ENCODE assay signal across 10 cellular contexts in the genomic region with DNA sequence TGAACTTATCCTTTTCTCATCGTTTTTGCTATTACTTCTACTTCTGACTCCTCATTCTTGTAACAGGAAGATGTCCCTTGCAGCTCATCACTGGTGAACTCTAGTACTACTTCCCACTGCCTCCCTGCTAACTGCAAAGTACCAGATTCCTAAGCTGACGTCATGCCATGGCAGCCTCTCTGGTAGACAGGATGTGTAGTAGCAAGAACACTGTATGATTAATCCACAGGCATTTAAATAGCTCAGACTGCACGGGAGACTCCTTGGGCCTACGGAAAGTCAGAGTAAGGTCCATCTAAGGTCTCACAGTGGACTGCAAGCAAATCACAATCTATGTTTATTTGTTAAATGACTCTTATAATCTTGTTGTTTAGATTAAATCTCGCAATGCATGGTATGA. TPM values are rescaled to one million over a fixed set of nuclear protein-coding genes. Genes with fewer than 3 reads are reported as not detected.
DNase-seq lines count a peak whose midpoint lies in the region; ATAC-seq, FAIRE-seq and TF ChIP-seq lines count a peak whose summit lies in the region.
"Had no signal": no experiment of that assay in that cellular context is flagged by ENCODE, and none has a peak within 500 bp of the region (broad histone marks: within the 10 kb centered on the region; RNA-seq: fewer than 3 reads in every experiment).

No MANE protein-coding gene starts in this region.

- WGBS in A549 (ENCODE audit: missing lambda C conversion rate): 13% methylated on average over 5 of the region's 5 CpGs
- WGBS in spleen, 5 donors: 52 to 62% (median 54%) methylated on average over 5 of the region's 5 CpGs

- no peak overlapping the region for H3K4me2 ChIP-seq in A549

- TF ChIP-seq RAD21 in A549 (conservative IDR thresholded peaks at IDR 0.05 in 1 of 2, IDR thresholded peaks at IDR 0.05 in 1 of 2): no peak

- intact Hi-C loops in spleen (cut with DNase I; ENCODE audit: low total_unique reads): no loop called here

- TF ChIP-seq POLR2A in A549 (IDR thresholded peaks at IDR 0.05; ENCODE audit: low read length) (no peak), spleen (IDR thresholded peaks at IDR 0.05) (no peak)

- POLR2A ChIA-PET in A549 (lab: Yijun Ruan, JAX): interaction anchor here (0.6 kb wide), 1 partner anchor 32 kb away, joined by 3 read pairs; no protein-coding TSS in a partner anchor

- H3K9me3 ChIP-seq in A549: no peaks in the 10 kb centered on the region
- no peaks in the 10 kb centered on the region for H3K9me3 ChIP-seq in spleen
- H3K9me3 ChIP-seq: Peyer's patch had no signal

- H3K36me3 ChIP-seq in bronchial epithelial cell (ENCODE audit: control insufficient read depth, insufficient read depth, low read length) (no peaks in the 10 kb centered on the region), spleen (no peaks in the 10 kb centered on the region)
- H3K36me3 ChIP-seq: Peyer's patch had no signal

- H3K27me3 ChIP-seq in bronchial epithelial cell (ENCODE audit: control insufficient read depth, insufficient read depth, low read length) (no peaks in the 10 kb centered on the region), spleen (replicated peaks in 1 of 7) (no peaks in the 10 kb centered on the region)
- H3K27me3 ChIP-seq: Peyer's patch had no signal

- ATAC-seq in A549 (peak; percentile 99), GM19035 (IDR thresholded peaks at IDR 0.05; ENCODE audit: unreplicated experiment) (no peak)

- no peak for TF ChIP-seq EP300 in A549 (IDR thresholded peaks at IDR 0.05)

- TF ChIP-seq CTCF in A549 (IDR thresholded peaks at IDR 0.05): no peak
- no peak for TF ChIP-seq CTCF in bronchial epithelial cell (IDR thresholded peaks at IDR 0.05; ENCODE audit: insufficient read depth, low read length, severe bottlenecking)
- no peak for TF ChIP-seq CTCF in spleen (IDR thresholded peaks at IDR 0.05 in 8 of 11, conservative IDR thresholded peaks at IDR 0.05 in 3 of 11)

- H3K27ac ChIP-seq in A549: no peak overlapping the region
- H3K27ac ChIP-seq in spleen: no peak overlapping the region

- DNase-seq in A549 (ENCODE audit: low read depth in 1 of 2, low spot score in 1 of 2) (peak; percentile 35 to 80), HS-27A (ENCODE audit: low read depth) (peak; percentile 89), bronchial epithelial cell (ENCODE audit: low read depth) (peak; percentile 92), kidney tubule cell (ENCODE audit: low spot score) (peak; percentile 92), RPMI8226 (no peak), spleen (no peak), NCI-H1048 (lab: John Stamatoyannopoulos, UW) (no peak)
- DNase-seq: Caco-2 had no signal

- H3K4me1 ChIP-seq in A549 (peaks cover 3% of the 10 kb centered on the region; the same call in 2 of the 3 replicates), spleen (peaks cover 0 to 21% (median 11%) of the 10 kb centered on the region in 6 donors)
- H3K4me1 ChIP-seq: Caco-2, Peyer's patch had no signal

- CTCF ChIA-PET in A549 (lab: Yijun Ruan, JAX): interaction anchor here (1.0 to 1.8 kb wide), 3 partner anchors 13 to 160 kb away, joined by 4 to 5 read pairs (median 5); no protein-coding TSS in a partner anchor

- FAIRE-seq in A549 (lab: Jason Lieb, UNC): no peak
- peak; percentile 68 for FAIRE-seq in bronchial epithelial cell (lab: Jason Lieb, UNC)

- H3K4me3 ChIP-seq in A549 (no peak overlapping the region), bronchial epithelial cell (ENCODE audit: low read depth, low read length) (no peak overlapping the region), spleen (no peak overlapping the region)
- H3K4me3 ChIP-seq: Peyer's patch had no signal

TF ChIP-seq in A549, 52 proteins besides CTCF, POLR2A, EP300 and RAD21:
- TF ChIP-seq GATA3 (IDR thresholded peaks at IDR 0.05; ENCODE audit: borderline replicate concordance) (no peak), KDM5A (IDR thresholded peaks at IDR 0.05) (no peak), EHF (CRISPR knock-in tag; IDR thresholded peaks at IDR 0.05) (no peak), JUNB (IDR thresholded peaks at IDR 0.05) (no peak), SREBF2 (IDR thresholded peaks at IDR 0.05) (no peak), HEYL (CRISPR knock-in tag; IDR thresholded peaks at IDR 0.05) (no peak), RNF2 (IDR thresholded peaks at IDR 0.05; ENCODE audit: borderline replicate concordance, low read depth) (no peak), CBX2 (IDR thresholded peaks at IDR 0.05; ENCODE audit: borderline replicate concordance, low read depth) (no peak)
- TF ChIP-seq, protein P1, sequence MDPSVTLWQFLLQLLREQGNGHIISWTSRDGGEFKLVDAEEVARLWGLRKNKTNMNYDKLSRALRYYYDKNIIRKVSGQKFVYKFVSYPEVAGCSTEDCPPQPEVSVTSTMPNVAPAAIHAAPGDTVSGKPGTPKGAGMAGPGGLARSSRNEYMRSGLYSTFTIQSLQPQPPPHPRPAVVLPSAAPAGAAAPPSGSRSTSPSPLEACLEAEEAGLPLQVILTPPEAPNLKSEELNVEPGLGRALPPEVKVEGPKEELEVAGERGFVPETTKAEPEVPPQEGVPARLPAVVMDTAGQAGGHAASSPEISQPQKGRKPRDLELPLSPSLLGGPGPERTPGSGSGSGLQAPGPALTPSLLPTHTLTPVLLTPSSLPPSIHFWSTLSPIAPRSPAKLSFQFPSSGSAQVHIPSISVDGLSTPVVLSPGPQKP (IDR thresholded peaks at IDR 0.05; ENCODE audit: low read depth, low read length): no peak
TF ChIP-seq in A549: peak in this region for 0.

RNA-seq across cellular contexts. Expression of a gene that starts 43.5 kb away (rescaled TPM):
- 0.40 and 0.43 TPM in 2 replicates for polyA plus RNA-seq in A549 (2011; rRNA removed)
- 0.04 and 0.11 TPM in 2 replicates for polyA plus RNA-seq in A549 (2012; cell fraction: cytosol; rRNA removed)
- 0.01 TPM in 1 of 2 replicates, not detected in the other for polyA plus RNA-seq in A549 (2012; cell fraction: nucleus; rRNA removed)
- polyA plus RNA-seq in A549 (2017; fragmentation: RNase III; extraction: RNeasy Plus Mini Kit Qiagen cat#74134 plus additional on column Dnase treatment): 0.29 to 0.66 TPM (median 0.36 TPM) in 3 replicates
- 0.29 and 0.50 TPM in 2 replicates for polyA minus RNA-seq in A549 (2011; rRNA and poly(A)+ RNA removed)
- 0.13 TPM in 1 of 2 replicates, not detected in the other for total RNA-seq in bronchial epithelial cell
- under 1 TPM in 2 of 7 donors, not detected in 5; 0.17 to 0.28 TPM for total RNA-seq in spleen
- under 1 TPM in 2 of 3 donors, not detected in 1; 0.03 to 0.07 TPM for polyA plus RNA-seq in spleen

RNA-seq across cellular contexts. Expression of a gene that starts 43.6 kb away (rescaled TPM):
- polyA plus RNA-seq in A549 (2011; rRNA removed) (19.3 and 23.6 TPM in 2 replicates), A549 (2017; fragmentation: RNase III; extraction: RNeasy Plus Mini Kit Qiagen cat#74134 plus additional on column Dnase treatment) (11.5 to 13.3 TPM (median 12.3 TPM) in 3 replicates), spleen (10 to 100 TPM; 22.1 to 26.8 (median 25.2) TPM)
- 4.3 and 4.9 TPM in 2 replicates for polyA plus RNA-seq in A549 (2012; cell fraction: cytosol; rRNA removed)
- polyA plus RNA-seq in A549 (2012; cell fraction: nucleus; rRNA removed): 1.2 and 2.4 TPM in 2 replicates
- 4.6 and 6.1 TPM in 2 replicates for polyA minus RNA-seq in A549 (2011; rRNA and poly(A)+ RNA removed)
- total RNA-seq in bronchial epithelial cell (7.9 and 10.8 TPM in 2 replicates), spleen (10 to 100 TPM; 17.2 to 50.0 (median 22.6) TPM)

Comparison
In these comparisons a context has a peak if more than half of its experiments do, and no peak if none do; other contexts are left out.
1. DNase-seq: peak in A549 (2 of 2), HS-27A (single experiment), bronchial epithelial cell (single experiment) and kidney tubule cell (single experiment); none in RPMI8226 (single experiment), spleen (single experiment) and NCI-H1048 (single experiment).